Comparison of ENCODE assay signal across 17 cellular contexts in genomic region chr1:182942145-182942544, GRCh38. TPM values are rescaled to one million over a fixed set of nuclear protein-coding genes. Genes with fewer than 3 reads are reported as not detected.
A peak's percentile ranks its signal among the peaks of the same experiment; 100 is the strongest.
DNase-seq lines count a peak whose midpoint lies in the region; ATAC-seq, FAIRE-seq and TF ChIP-seq lines count a peak whose summit lies in the region.
"Not testable (repeated sequence)": the region's sequence is repeated elsewhere in the genome, so short reads cannot be mapped to it uniquely, and the experiment has no call there.
"Had no signal": no experiment of that assay in that cellular context is flagged by ENCODE, and none has a peak within 500 bp of the region (broad histone marks: within the 10 kb centered on the region; RNA-seq: fewer than 3 reads in every experiment).

No MANE protein-coding gene starts in this region.

- not testable (repeated sequence) for H3K9ac ChIP-seq in HUES6 (ENCODE audit: low read length); kidney (ENCODE audit: low read length in 2 of 2); neural progenitor cell

- H3F3A ChIP-seq in neural progenitor cell (ENCODE audit: low read depth) = not testable (repeated sequence)

- H3K4me1 ChIP-seq in HUES6 (ENCODE audit: control insufficient read depth, insufficient read depth, low read length); kidney (ENCODE audit: control insufficient read depth in 1 of 2, insufficient read depth in 1 of 2, low read depth in 1 of 2, low read length in 2 of 2); neural progenitor cell: not testable (repeated sequence)

- H3K79me2 ChIP-seq in neural progenitor cell (ENCODE audit: low read depth) = not testable (repeated sequence)

- H3K4me1 Mint-ChIP-seq in activated naive CD8-positive, alpha-beta T cell treated with anti-CD3 and anti-CD28 coated beads, Interleukin-2, amount 10 ng/mL, durations not matched to agents 7 days and 5 days; glutamatergic neuron (ENCODE audit: low read depth, unreplicated experiment); neural progenitor cell; stimulated activated memory B cell treated with anti-CD40 and anti-IgM and Interleukin-4, amounts not matched to agents 10 μg/mL and 1 μg/mL and 100 μg/mL, for 72 hours: not testable (repeated sequence)

- H3K36me3 Mint-ChIP-seq in activated naive CD8-positive, alpha-beta T cell treated with anti-CD3 and anti-CD28 coated beads, Interleukin-2, amount 10 ng/mL, durations not matched to agents 7 days and 5 days; glutamatergic neuron (ENCODE audit: unreplicated experiment); neural progenitor cell; stimulated activated memory B cell treated with anti-CD40 and anti-IgM and Interleukin-4, amounts not matched to agents 10 μg/mL and 1 μg/mL and 100 μg/mL, for 72 hours: not testable (repeated sequence)

- peaks cover 48% of the 10 kb centered on the region for H3K27me3 Mint-ChIP-seq in activated naive CD8-positive, alpha-beta T cell treated with anti-CD3 and anti-CD28 coated beads, Interleukin-2, amount 10 ng/mL, durations not matched to agents 7 days and 5 days
- not testable (repeated sequence) for H3K27me3 Mint-ChIP-seq in glutamatergic neuron (ENCODE audit: unreplicated experiment); neural progenitor cell (ENCODE audit: insufficient read depth, low read depth)
- H3K27me3 Mint-ChIP-seq in stimulated activated memory B cell treated with anti-CD40 and anti-IgM and Interleukin-4, amounts not matched to agents 10 μg/mL and 1 μg/mL and 100 μg/mL, for 72 hours = peaks cover 43% of the 10 kb centered on the region

- intact Hi-C loops in kidney (cut with DNase I) = not testable (repeated sequence)

- H3K36me3 ChIP-seq in HUES6 (ENCODE audit: control insufficient read depth, insufficient read depth, low read length); kidney (ENCODE audit: control insufficient read depth in 1 of 2, insufficient read depth in 2 of 2, low read length in 2 of 2); neural progenitor cell: not testable (repeated sequence)

- DNase-seq in GM03348 (ENCODE audit: low spot score) (peak; percentile 18), ecto neural progenitor cell (ENCODE audit: low spot score) (peak; percentile 68), glutamatergic neuron (peak; percentile 54), kidney (peak; percentile 70), neural progenitor cell (ENCODE audit: low spot score) (peak; percentile 82)
- not testable (repeated sequence) for DNase-seq in activated naive CD8-positive, alpha-beta T cell treated with anti-CD3 and anti-CD28 coated beads, Interleukin-2, amount 10 ng/mL, durations not matched to agents 7 days and 5 days

- peak overlapping the region; percentile 6 for H3K4me3 Mint-ChIP-seq in activated naive CD8-positive, alpha-beta T cell treated with anti-CD3 and anti-CD28 coated beads, Interleukin-2, amount 10 ng/mL, durations not matched to agents 7 days and 5 days
- H3K4me3 Mint-ChIP-seq in glutamatergic neuron (ENCODE audit: unreplicated experiment) (peak overlapping the region; percentile 78), neural progenitor cell (peak overlapping the region; percentile 78)
- peak overlapping the region; percentile 56 for H3K4me3 Mint-ChIP-seq in stimulated activated memory B cell treated with anti-CD40 and anti-IgM and Interleukin-4, amounts not matched to agents 10 μg/mL and 1 μg/mL and 100 μg/mL, for 72 hours

- not testable (repeated sequence) for H4K20me1 ChIP-seq in neural progenitor cell (ENCODE audit: low read depth)

- peak overlapping the region; percentile 46 for H2AFZ ChIP-seq in neural progenitor cell (replicated peaks)

- H3K9me3 Mint-ChIP-seq in activated naive CD8-positive, alpha-beta T cell treated with anti-CD3 and anti-CD28 coated beads, Interleukin-2, amount 10 ng/mL, durations not matched to agents 7 days and 5 days; glutamatergic neuron (ENCODE audit: unreplicated experiment); neural progenitor cell; stimulated activated memory B cell treated with anti-CD40 and anti-IgM and Interleukin-4, amounts not matched to agents 10 μg/mL and 1 μg/mL and 100 μg/mL, for 72 hours: not testable (repeated sequence)

- not testable (repeated sequence) for H3K27ac ChIP-seq in HUES6 (ENCODE audit: low read depth, low read length); kidney (ENCODE audit: low read depth in 2 of 2, low read length in 2 of 2); neural progenitor cell

- not testable (repeated sequence) for FAIRE-seq in kidney (lab: Jason Lieb, UNC)

- not testable (repeated sequence) for ATAC-seq in activated naive CD8-positive, alpha-beta T cell treated with anti-CD3 and anti-CD28 coated beads, Interleukin-2, amount 10 ng/mL, durations not matched to agents 7 days and 5 days (ENCODE audit: low read depth); stimulated activated memory B cell treated with anti-CD40 and anti-IgM and Interleukin-4, amounts not matched to agents 10 μg/mL and 1 μg/mL and 100 μg/mL, for 72 hours

- TF ChIP-seq CTCF in glutamatergic neuron (IDR thresholded peaks at IDR 0.05; ENCODE audit: partially characterized antibody, unreplicated experiment); kidney (IDR thresholded peaks at IDR 0.05; ENCODE audit: borderline replicate concordance, extremely low read depth, insufficient read depth): not testable (repeated sequence)
- peak; percentile 7 for TF ChIP-seq CTCF in neural progenitor cell (IDR thresholded peaks at IDR 0.05)

- H3K4me2 ChIP-seq in neural progenitor cell = peak overlapping the region; percentile 67

- not testable (repeated sequence) for H3K27me3 ChIP-seq in HUES6 (ENCODE audit: control insufficient read depth, insufficient read depth, low read length); neural progenitor cell

- H3K9me3 ChIP-seq in HUES6 (ENCODE audit: control insufficient read depth, insufficient read depth, low read depth, low read length); kidney (ENCODE audit: control insufficient read depth in 1 of 2, low read length in 2 of 2); neural progenitor cell (ENCODE audit: low read depth): not testable (repeated sequence)

- H3K27ac Mint-ChIP-seq in activated naive CD8-positive, alpha-beta T cell treated with anti-CD3 and anti-CD28 coated beads, Interleukin-2, amount 10 ng/mL, durations not matched to agents 7 days and 5 days; glutamatergic neuron (ENCODE audit: unreplicated experiment); neural progenitor cell; stimulated activated memory B cell treated with anti-CD40 and anti-IgM and Interleukin-4, amounts not matched to agents 10 μg/mL and 1 μg/mL and 100 μg/mL, for 72 hours: not testable (repeated sequence)

- POLR2A ChIA-PET in activated naive CD8-positive, alpha-beta T cell treated with anti-CD3 and anti-CD28 coated beads, Interleukin-2, amount 10 ng/mL, durations not matched to agents 7 days and 5 days (lab: Charles Lee) = not testable (repeated sequence)

- H3K4me3 ChIP-seq in HUES6 (ENCODE audit: low read depth, low read length) (peak overlapping the region; percentile 27; the same call in 1 of the 2 replicates), neural progenitor cell (peak overlapping the region; percentile 32)
- not testable (repeated sequence) for H3K4me3 ChIP-seq in kidney (ENCODE audit: low read length in 2 of 2)

RNA-seq across cellular contexts. Expression of gene SHCBP1L, which starts 10.8 kb away (rescaled TPM):
- total RNA-seq in activated naive CD8-positive, alpha-beta T cell treated with anti-CD3 and anti-CD28 coated beads, Interleukin-2, amount 10 ng/mL, durations not matched to agents 7 days and 5 days = not detected
- total RNA-seq in glutamatergic neuron (ENCODE audit: unreplicated experiment) = not detected
- total RNA-seq in kidney = not detected
- polyA plus RNA-seq in kidney (ENCODE audit: insufficient read depth, low read depth, low replicate concordance) = not detected
- not detected in 2 replicates for total RNA-seq in neural progenitor cell (ENCODE audit: low replicate concordance)
- total RNA-seq: body of pancreas; left lung; mesenteric fat pad; myocyte; occipital lobe; Peyer's patch; suprapubic skin; T-helper 2 cell treated with Interferon-gamma antibody and Interleukin-4, amounts not matched to agents 100 ng/mL and 5 ng/mL, for 36 hours; ureter had no signal

Comparison
In these comparisons a context has a peak if more than half of its experiments do, and no peak if none do; other contexts are left out.
1. H3K4me3 Mint-ChIP-seq: peak in every context shown above with its lines; median percentile 78 in glutamatergic neuron; 78 in neural progenitor cell; 56 in stimulated activated memory B cell treated with anti-CD40 and anti-IgM and Interleukin-4, amounts not matched to agents 10 μg/mL and 1 μg/mL and 100 μg/mL, for 72 hours; 6 in activated naive CD8-positive, alpha-beta T cell treated with anti-CD3 and anti-CD28 coated beads, Interleukin-2, amount 10 ng/mL, durations not matched to agents 7 days and 5 days.